8 cellular contexts compared by ENCODE assay signal in genomic region chr2:129641371-129641770, GRCh38.
"Had no signal": no experiment of that assay in that cellular context is flagged by ENCODE, and none has a peak within 500 bp of the region (broad histone marks: within the 10 kb centered on the region; RNA-seq: fewer than 3 reads in every experiment).

No MANE protein-coding gene starts in this region.

- DNase-seq: IMR-90, KBM-7, KG1 had no signal

- FAIRE-seq: HepG2, HTR-8/SVneo, K562 had no signal

- H3K27ac ChIP-seq: HL-60 had no signal

- H3K4me3 Mint-ChIP-seq: IgD-negative memory B cell had no signal

- H3K4me1 Mint-ChIP-seq: IgD-negative memory B cell had no signal

- H3K27ac Mint-ChIP-seq: IgD-negative memory B cell had no signal

- H3K4me3 ChIP-seq: K562 had no signal

- H3K9me3 Mint-ChIP-seq: IgD-negative memory B cell had no signal

- ATAC-seq: HepG2, K562 had no signal
